In the genomic region with DNA sequence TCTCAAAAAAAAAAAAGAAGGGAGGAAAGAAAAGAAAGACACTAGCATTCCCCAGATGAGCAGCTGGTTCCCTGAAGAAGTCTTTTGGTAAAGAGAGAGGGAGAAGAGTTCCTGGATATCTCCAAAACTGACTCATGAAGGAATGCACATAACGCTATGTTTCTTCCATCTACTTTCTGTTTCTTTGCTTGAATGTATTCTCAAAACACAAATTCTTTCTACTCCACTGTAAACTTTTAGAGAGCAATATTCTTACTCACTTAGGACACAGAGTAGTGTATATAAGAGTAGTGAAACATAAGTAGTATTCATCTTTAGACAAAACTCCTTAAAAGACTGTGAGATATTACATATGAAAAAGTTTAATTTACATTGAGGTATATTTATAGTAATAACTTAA, we compare ENCODE assay signal across 31 cellular contexts.
A peak's percentile ranks its signal among the peaks of the same experiment; 100 is the strongest.
DNase-seq lines count a peak whose midpoint lies in the region; ATAC-seq and TF ChIP-seq lines count a peak whose summit lies in the region.
"Had no signal": no experiment of that assay in that cellular context is flagged by ENCODE, and none has a peak within 500 bp of the region (broad histone marks: within the 10 kb centered on the region; RNA-seq: fewer than 3 reads in every experiment).

No MANE protein-coding gene starts in this region.

- TF ChIP-seq CTCF in mesothelial cell of epicardium (IDR thresholded peaks at IDR 0.05; ENCODE audit: unreplicated experiment) = no peak

- H3K27me3 Mint-ChIP-seq in activated CD4-positive, alpha-beta T cell treated with anti-CD3 and anti-CD28 coated beads, Interleukin-2, amount 10 ng/mL, durations not matched to agents 24 days and 14 days = no peaks in the 10 kb centered on the region
- H3K27me3 Mint-ChIP-seq in mesothelial cell of epicardium (ENCODE audit: low read depth) = no peaks in the 10 kb centered on the region
- H3K27me3 Mint-ChIP-seq: activated naive CD4-positive, alpha-beta T cell treated with anti-CD3 and anti-CD28 coated beads, Interleukin-2, amount 10 ng/mL, durations not matched to agents 7 days and 5 days had no signal

- no peaks in the 10 kb centered on the region for H3K9me3 Mint-ChIP-seq in activated CD4-positive, alpha-beta T cell treated with anti-CD3 and anti-CD28 coated beads, Interleukin-2, amount 10 ng/mL, durations not matched to agents 24 days and 14 days
- H3K9me3 Mint-ChIP-seq in mesothelial cell of epicardium = no peaks in the 10 kb centered on the region
- H3K9me3 Mint-ChIP-seq: activated naive CD4-positive, alpha-beta T cell treated with anti-CD3 and anti-CD28 coated beads, Interleukin-2, amount 10 ng/mL, durations not matched to agents 7 days and 5 days; activated T-helper 1 cell treated with anti-CD3 and anti-CD28 coated beads, Interleukin-12 subunit alpha, Interleukin-12 subunit beta, Interleukin-2, Interleukin-4 antibody, amounts not matched to agents 30 ng/mL and 10 ng/mL and 1 ng/mL, durations not matched to agents 14 hours and 24 hours and 36 hours; nephron had no signal

- intact Hi-C loops in activated CD4-positive, alpha-beta T cell treated with anti-CD3 and anti-CD28 coated beads, Interleukin-2, amount 10 ng/mL, durations not matched to agents 24 days and 14 days (cut with micrococcal nuclease) = loop anchor here (10.0 kb wide), 1 partner anchor 53 kb away; no protein-coding TSS in a partner anchor

- no peak for DNase-seq in activated CD4-positive, alpha-beta T cell treated with anti-CD3 and anti-CD28 coated beads, Interleukin-2, amount 10 ng/mL, durations not matched to agents 24 days and 14 days
- no peak for DNase-seq in activated CD4-positive, alpha-beta T cell treated with anti-CD3 and anti-CD28 coated beads for 48 hours
- DNase-seq in EL (peak; percentile 43), amniotic epithelial cell (ENCODE audit: low read depth) (peak; percentile 45), mesothelial cell of epicardium (ENCODE audit: low spot score in 2 of 2, unreplicated experiment in 2 of 2) (no peak), NCI-H2081 treated with DMSO at 0.1 percent for 48 hours (lab: John Stamatoyannopoulos, UW) (no peak)
- DNase-seq: 8988T; activated naive CD4-positive, alpha-beta T cell treated with anti-CD3 and anti-CD28 coated beads, Interleukin-2, amount 10 ng/mL, durations not matched to agents 7 days and 5 days; BE2C; central memory CD4-positive, alpha-beta T cell; dermis blood vessel endothelial cell; islet precursor cell; left ventricle myocardium superior; midbrain; MV-4-11; NCI-H146; NCI-H446 treated with DMSO at 0.1 percent for 48 hours; NCI-H82; OCI-M1; ovary; retina; small intestine; stomach; T-helper 2 cell; thyroid gland had no signal

- H3K36me3 Mint-ChIP-seq in activated CD4-positive, alpha-beta T cell treated with anti-CD3 and anti-CD28 coated beads, Interleukin-2, amount 10 ng/mL, durations not matched to agents 24 days and 14 days (ENCODE audit: low read depth) = peaks cover 38% of the 10 kb centered on the region
- peaks cover 20% of the 10 kb centered on the region for H3K36me3 Mint-ChIP-seq in mesothelial cell of epicardium

- peaks cover 19% of the 10 kb centered on the region for H3K4me1 Mint-ChIP-seq in activated CD4-positive, alpha-beta T cell treated with anti-CD3 and anti-CD28 coated beads, Interleukin-2, amount 10 ng/mL, durations not matched to agents 24 days and 14 days
- peaks cover 16% of the 10 kb centered on the region for H3K4me1 Mint-ChIP-seq in mesothelial cell of epicardium
- H3K4me1 Mint-ChIP-seq: nephron had no signal

- H3K27ac Mint-ChIP-seq in activated CD4-positive, alpha-beta T cell treated with anti-CD3 and anti-CD28 coated beads, Interleukin-2, amount 10 ng/mL, durations not matched to agents 24 days and 14 days = peak overlapping the region; percentile 34
- H3K27ac Mint-ChIP-seq in mesothelial cell of epicardium = peak overlapping the region; percentile 53
- H3K27ac Mint-ChIP-seq: activated naive CD4-positive, alpha-beta T cell treated with anti-CD3 and anti-CD28 coated beads, Interleukin-2, amount 10 ng/mL, durations not matched to agents 7 days and 5 days; activated T-helper 1 cell treated with anti-CD3 and anti-CD28 coated beads, Interleukin-12 subunit alpha, Interleukin-12 subunit beta, Interleukin-2, Interleukin-4 antibody, amounts not matched to agents 30 ng/mL and 10 ng/mL and 1 ng/mL, durations not matched to agents 14 hours and 24 hours and 36 hours; nephron had no signal

- ATAC-seq in HG03025 (IDR thresholded peaks at IDR 0.05; ENCODE audit: low FRiP score, unreplicated experiment) (no peak), GM19035 (IDR thresholded peaks at IDR 0.05; ENCODE audit: unreplicated experiment) (no peak)
- ATAC-seq: gastroesophageal sphincter, GM12878, left ventricle myocardium superior had no signal

- H3K4me3 Mint-ChIP-seq in activated CD4-positive, alpha-beta T cell treated with anti-CD3 and anti-CD28 coated beads, Interleukin-2, amount 10 ng/mL, durations not matched to agents 24 days and 14 days = no peak overlapping the region
- no peak overlapping the region for H3K4me3 Mint-ChIP-seq in mesothelial cell of epicardium
- H3K4me3 Mint-ChIP-seq: activated naive CD4-positive, alpha-beta T cell treated with anti-CD3 and anti-CD28 coated beads, Interleukin-2, amount 10 ng/mL, durations not matched to agents 7 days and 5 days; activated T-helper 1 cell treated with anti-CD3 and anti-CD28 coated beads, Interleukin-12 subunit alpha, Interleukin-12 subunit beta, Interleukin-2, Interleukin-4 antibody, amounts not matched to agents 30 ng/mL and 10 ng/mL and 1 ng/mL, durations not matched to agents 14 hours and 24 hours and 36 hours; nephron had no signal

Comparison
In these comparisons a context has a peak if more than half of its experiments do, and no peak if none do; other contexts are left out.
1. DNase-seq: peak in EL (single experiment) and amniotic epithelial cell (single experiment); none in activated CD4-positive, alpha-beta T cell treated with anti-CD3 and anti-CD28 coated beads, Interleukin-2, amount 10 ng/mL, durations not matched to agents 24 days and 14 days (single experiment), activated CD4-positive, alpha-beta T cell treated with anti-CD3 and anti-CD28 coated beads for 48 hours (single experiment), mesothelial cell of epicardium (0 of 2) and NCI-H2081 treated with DMSO at 0.1 percent for 48 hours (single experiment).